In the genomic region with DNA sequence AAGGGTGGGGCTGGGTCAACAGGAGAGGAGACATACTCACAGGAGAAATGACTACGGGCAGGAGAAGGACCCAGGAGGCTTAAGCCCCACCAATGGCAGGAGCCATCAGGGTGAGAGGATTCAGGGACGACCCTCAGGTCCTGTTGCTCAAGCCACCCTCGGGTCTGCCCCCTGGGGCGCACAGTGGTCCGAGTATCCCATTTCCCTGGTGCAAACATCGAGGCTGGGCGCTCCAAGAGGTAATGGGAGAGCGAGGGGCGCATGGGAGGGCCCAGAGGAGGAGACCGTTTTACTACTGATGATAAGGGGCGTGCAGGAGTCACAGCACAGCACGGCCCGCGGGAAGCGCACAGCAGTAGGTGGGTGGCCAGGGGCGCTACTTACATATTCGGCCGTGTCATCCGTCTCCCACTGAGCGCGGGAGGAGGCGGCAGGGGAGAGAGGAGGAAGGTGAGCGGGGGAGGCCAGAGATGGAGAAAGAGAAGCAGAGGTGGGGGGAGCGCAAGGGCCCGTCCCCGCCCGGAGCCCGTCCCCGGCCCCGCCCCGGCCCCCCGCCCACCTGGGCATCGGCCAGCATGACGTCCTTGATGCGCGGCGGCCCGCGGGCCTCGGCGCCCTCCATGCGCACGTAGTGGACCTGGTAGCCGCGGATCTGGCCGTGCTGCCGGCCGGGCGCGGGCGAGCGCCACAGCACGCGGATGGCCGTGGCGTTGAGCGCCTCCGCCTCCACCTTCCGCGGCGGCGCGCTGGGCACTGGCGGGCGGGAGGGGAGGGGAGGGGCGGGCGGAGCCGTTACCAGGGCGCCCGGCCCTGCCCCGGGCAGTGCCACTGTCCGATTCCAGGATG, we compare ENCODE assay signal across 1 cellular context.
TF ChIP-seq lines count a peak whose summit lies in the region.

No MANE protein-coding gene starts in this region.

TF ChIP-seq in GM23338, 12 proteins besides CTCF, POLR2A, EP300 and RAD21 (continued from another document):
- TF ChIP-seq, protein P1, sequence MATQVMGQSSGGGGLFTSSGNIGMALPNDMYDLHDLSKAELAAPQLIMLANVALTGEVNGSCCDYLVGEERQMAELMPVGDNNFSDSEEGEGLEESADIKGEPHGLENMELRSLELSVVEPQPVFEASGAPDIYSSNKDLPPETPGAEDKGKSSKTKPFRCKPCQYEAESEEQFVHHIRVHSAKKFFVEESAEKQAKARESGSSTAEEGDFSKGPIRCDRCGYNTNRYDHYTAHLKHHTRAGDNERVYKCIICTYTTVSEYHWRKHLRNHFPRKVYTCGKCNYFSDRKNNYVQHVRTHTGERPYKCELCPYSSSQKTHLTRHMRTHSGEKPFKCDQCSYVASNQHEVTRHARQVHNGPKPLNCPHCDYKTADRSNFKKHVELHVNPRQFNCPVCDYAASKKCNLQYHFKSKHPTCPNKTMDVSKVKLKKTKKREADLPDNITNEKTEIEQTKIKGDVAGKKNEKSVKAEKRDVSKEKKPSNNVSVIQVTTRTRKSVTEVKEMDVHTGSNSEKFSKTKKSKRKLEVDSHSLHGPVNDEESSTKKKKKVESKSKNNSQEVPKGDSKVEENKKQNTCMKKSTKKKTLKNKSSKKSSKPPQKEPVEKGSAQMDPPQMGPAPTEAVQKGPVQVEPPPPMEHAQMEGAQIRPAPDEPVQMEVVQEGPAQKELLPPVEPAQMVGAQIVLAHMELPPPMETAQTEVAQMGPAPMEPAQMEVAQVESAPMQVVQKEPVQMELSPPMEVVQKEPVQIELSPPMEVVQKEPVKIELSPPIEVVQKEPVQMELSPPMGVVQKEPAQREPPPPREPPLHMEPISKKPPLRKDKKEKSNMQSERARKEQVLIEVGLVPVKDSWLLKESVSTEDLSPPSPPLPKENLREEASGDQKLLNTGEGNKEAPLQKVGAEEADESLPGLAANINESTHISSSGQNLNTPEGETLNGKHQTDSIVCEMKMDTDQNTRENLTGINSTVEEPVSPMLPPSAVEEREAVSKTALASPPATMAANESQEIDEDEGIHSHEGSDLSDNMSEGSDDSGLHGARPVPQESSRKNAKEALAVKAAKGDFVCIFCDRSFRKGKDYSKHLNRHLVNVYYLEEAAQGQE (IDR thresholded peaks at IDR 0.05; ENCODE audit: unreplicated experiment) = no peak
- TF ChIP-seq JUNB (IDR thresholded peaks at IDR 0.05; ENCODE audit: unreplicated experiment) = no peak
- TF ChIP-seq, protein P2, sequence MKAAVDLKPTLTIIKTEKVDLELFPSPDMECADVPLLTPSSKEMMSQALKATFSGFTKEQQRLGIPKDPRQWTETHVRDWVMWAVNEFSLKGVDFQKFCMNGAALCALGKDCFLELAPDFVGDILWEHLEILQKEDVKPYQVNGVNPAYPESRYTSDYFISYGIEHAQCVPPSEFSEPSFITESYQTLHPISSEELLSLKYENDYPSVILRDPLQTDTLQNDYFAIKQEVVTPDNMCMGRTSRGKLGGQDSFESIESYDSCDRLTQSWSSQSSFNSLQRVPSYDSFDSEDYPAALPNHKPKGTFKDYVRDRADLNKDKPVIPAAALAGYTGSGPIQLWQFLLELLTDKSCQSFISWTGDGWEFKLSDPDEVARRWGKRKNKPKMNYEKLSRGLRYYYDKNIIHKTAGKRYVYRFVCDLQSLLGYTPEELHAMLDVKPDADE (IDR thresholded peaks at IDR 0.05) = no peak
- TF ChIP-seq ZNF114 (CRISPR knock-in tag; IDR thresholded peaks at IDR 0.05) = no peak
